1 cellular context compared by ENCODE assay signal in genomic region chr1:226186124-226187018, GRCh38.
TF ChIP-seq lines count a peak whose summit lies in the region.

ACBD3 (minus strand) TSS chr1:226186741; CDS start chr1:226186675, 66 bp downstream.

TF ChIP-seq in HCT116, 20 proteins besides CTCF, POLR2A, EP300 and RAD21 (continued from another document):
- TF ChIP-seq POLR2AphosphoS5 (IDR thresholded peaks at IDR 0.05; ENCODE audit: low read depth, low read length) (peak; percentile 96), ZNF274 (IDR thresholded peaks at IDR 0.05; ENCODE audit: low read depth, low read length) (no peak), EZH2phosphoT487 (IDR thresholded peaks at IDR 0.05; ENCODE audit: borderline replicate concordance) (no peak), ZFX (IDR thresholded peaks at IDR 0.05) (peak; percentile 81), CEBPB (IDR thresholded peaks at IDR 0.05; ENCODE audit: low read depth) (no peak)
TF ChIP-seq in HCT116: peak in this region for 6.
